19 cellular contexts compared by ENCODE assay signal in genomic region chr2:205047273-205047839, GRCh38.
DNase-seq lines count a peak whose midpoint lies in the region; ATAC-seq and TF ChIP-seq lines count a peak whose summit lies in the region.
"Had no signal": no experiment of that assay in that cellular context is flagged by ENCODE, and none has a peak within 500 bp of the region (broad histone marks: within the 10 kb centered on the region; RNA-seq: fewer than 3 reads in every experiment).

No MANE protein-coding gene starts in this region.

- H3K9me3 ChIP-seq in PC-9 (ENCODE audit: insufficient read depth, low read depth), result no peaks in the 10 kb centered on the region
- H3K9me3 ChIP-seq: psoas muscle had no signal

- H3K9me3 Mint-ChIP-seq in GM23338, result peaks cover 5% of the 10 kb centered on the region; the same call in 2 of the 3 replicates
- peaks cover 14% of the 10 kb centered on the region for H3K9me3 Mint-ChIP-seq in nephron progenitor cell

- DNase-seq in GM23338 (ENCODE audit: low spot score) (peak; percentile 82), NCI-H1417 (lab: John Stamatoyannopoulos, UW) (peak in 2 of 3 experiments; percentile 75 to 94), nephron progenitor cell (peak; percentile 44), NCI-H2171 (lab: John Stamatoyannopoulos, UW) (no peak), PC-9 (no peak)
- DNase-seq in activated effector memory CD4-positive, alpha-beta T cell treated with anti-CD3 and anti-CD28 coated beads, Interleukin-2, amount 50 U/mL, for 16 hours, result no peak
- DNase-seq: aorta; C1 segment of cervical spinal cord; GOT3; naive thymus-derived CD8-positive, alpha-beta T cell; NCI-H187 treated with DMSO at 0.1 percent for 48 hours; NK-92 treated with Interleukin-12 subunit alpha and Interleukin-12 subunit beta, amount 100 ng/mL, for 24 hours; psoas muscle; SHP77; stimulated activated CD4-positive, alpha-beta T cell treated with anti-CD3 and anti-CD28 coated beads, Interleukin-12 subunit alpha, Interleukin-12 subunit beta, amount 100 ng/mL, for 4 hours; stimulated activated naive CD4-positive, alpha-beta T cell had no signal

- no peak overlapping the region for H3K4me3 Mint-ChIP-seq in GM23338
- H3K4me3 Mint-ChIP-seq in nephron progenitor cell, result no peak overlapping the region
- H3K4me3 Mint-ChIP-seq: naive thymus-derived CD8-positive, alpha-beta T cell had no signal

- no peaks in the 10 kb centered on the region for H3K27me3 Mint-ChIP-seq in GM23338 (ENCODE audit: insufficient read depth, low read depth, poor library complexity)
- H3K27me3 Mint-ChIP-seq in nephron progenitor cell (ENCODE audit: low read depth, poor library complexity), result no peaks in the 10 kb centered on the region
- H3K27me3 Mint-ChIP-seq: naive thymus-derived CD8-positive, alpha-beta T cell had no signal

- H3K4me2 ChIP-seq in GM23338 (no peak overlapping the region), PC-9 (no peak overlapping the region)

- H3K36me3 ChIP-seq in GM23338 (ENCODE audit: insufficient read depth) (no peaks in the 10 kb centered on the region), PC-9 (ENCODE audit: low read depth) (no peaks in the 10 kb centered on the region)

- H3K4me1 ChIP-seq in GM23338 (ENCODE audit: insufficient read depth) (peaks cover 13% of the 10 kb centered on the region), PC-9 (replicated peaks; ENCODE audit: insufficient read depth) (no peaks in the 10 kb centered on the region)
- H3K4me1 ChIP-seq: psoas muscle had no signal

- no peaks in the 10 kb centered on the region for H3K27me3 ChIP-seq in GM23338 (ENCODE audit: insufficient read depth)
- H3K27me3 ChIP-seq in PC-9 (ENCODE audit: insufficient read depth, low read depth), result no peaks in the 10 kb centered on the region

- peak; percentile 100 for ATAC-seq in GM23338
- ATAC-seq in GM21723 (IDR thresholded peaks at IDR 0.05; ENCODE audit: unreplicated experiment), result no peak
- ATAC-seq: naive thymus-derived CD8-positive, alpha-beta T cell; psoas muscle had no signal

- CTCF ChIA-PET in PC-9 (lab: Charles Lee), result interaction anchor here (0.6 kb wide), 1 partner anchor 1808 kb away, joined by 3 read pairs; the partner anchor contains the start of gene CYP20A1

- POLR2A ChIA-PET in PC-9 (lab: Charles Lee; ENCODE audit: unreplicated experiment), result no interaction called here

- H3K4me3 ChIP-seq in GM23338 (no peak overlapping the region), PC-9 (no peak overlapping the region)
- H3K4me3 ChIP-seq: lung, psoas muscle had no signal

- intact Hi-C loops in PC-9 (cut with micrococcal nuclease; ENCODE audit: unreplicated experiment), result no loop called here

- 0 out of 2 replicates have a peak, but pooled peaks cover 3% of the 10 kb centered on the region for H3K9me2 ChIP-seq in GM23338 (ENCODE audit: insufficient read depth)
- no peaks in the 10 kb centered on the region for H3K9me2 ChIP-seq in PC-9 (ENCODE audit: insufficient read depth)

- peaks cover 24% of the 10 kb centered on the region for H3K4me1 Mint-ChIP-seq in GM23338
- peaks cover 20% of the 10 kb centered on the region for H3K4me1 Mint-ChIP-seq in nephron progenitor cell

- BruUV-seq in PC-9 (replicated peaks; lab: Mats Ljungman, UMichigan), result no TSS peak

- no peak overlapping the region for H2AFZ ChIP-seq in GM23338
- H2AFZ ChIP-seq in PC-9, result no peak overlapping the region

- TF ChIP-seq CTCF in GM23338 (conservative IDR thresholded peaks at IDR 0.05; ENCODE audit: low read depth in 2 of 2) (peak; percentile 30 to 49; a peak in 3 of 4 replicates), VCaP (conservative IDR thresholded peaks at IDR 0.05) (peak; percentile 26), nephron progenitor cell (IDR thresholded peaks at IDR 0.05) (no peak), PC-9 (conservative IDR thresholded peaks at IDR 0.05) (no peak)

- H3F3A ChIP-seq in GM23338 (replicated peaks; ENCODE audit: low read depth) (no peaks in the 10 kb centered on the region), PC-9 (ENCODE audit: insufficient read depth, low read depth) (no peaks in the 10 kb centered on the region)

- H3K79me2 ChIP-seq in GM23338 (replicated peaks; ENCODE audit: insufficient read depth) (no peaks in the 10 kb centered on the region), PC-9 (ENCODE audit: low read depth) (no peaks in the 10 kb centered on the region)

- peaks cover 9% of the 10 kb centered on the region; the same call in 2 of the 3 replicates for H3K36me3 Mint-ChIP-seq in GM23338 (ENCODE audit: low read depth)
- H3K36me3 Mint-ChIP-seq in nephron progenitor cell (ENCODE audit: low read depth), result peaks cover 12% of the 10 kb centered on the region

- H3K27ac ChIP-seq in GM23338 (ENCODE audit: low read depth), result no peak overlapping the region
- no peak overlapping the region for H3K27ac ChIP-seq in VCaP
- H3K27ac ChIP-seq in PC-9, result no peak overlapping the region
- H3K27ac ChIP-seq: psoas muscle had no signal

- no peak overlapping the region for H3K27ac Mint-ChIP-seq in GM23338
- H3K27ac Mint-ChIP-seq in nephron progenitor cell, result no peak overlapping the region
- H3K27ac Mint-ChIP-seq: naive thymus-derived CD8-positive, alpha-beta T cell had no signal

- H4K20me1 ChIP-seq in GM23338 (replicated peaks; ENCODE audit: insufficient read depth) (no peaks in the 10 kb centered on the region), PC-9 (ENCODE audit: insufficient read depth) (no peaks in the 10 kb centered on the region)

TF ChIP-seq in GM23338, 12 proteins besides CTCF, POLR2A, EP300 and RAD21:
- TF ChIP-seq ZNF114 (CRISPR knock-in tag; IDR thresholded peaks at IDR 0.05) (peak; percentile 81), ZNF462 (CRISPR knock-in tag; IDR thresholded peaks at IDR 0.05) (peak; percentile 97), CREB1 (CRISPR knock-in tag; IDR thresholded peaks at IDR 0.05; ENCODE audit: low read depth) (peak; percentile 40; the same call in 1 of the 2 replicates), EZH2 (IDR thresholded peaks at IDR 0.05; ENCODE audit: low read depth, unreplicated experiment) (no peak), NANOG (IDR thresholded peaks at IDR 0.05; ENCODE audit: borderline replicate concordance) (peak; percentile 32; the same call in 1 of the 2 replicates)

Comparison
In these comparisons a context has a peak if more than half of its experiments do, and no peak if none do; other contexts are left out.
1. DNase-seq: peak in GM23338 (single experiment), NCI-H1417 (2 of 3) and nephron progenitor cell (single experiment); none in activated effector memory CD4-positive, alpha-beta T cell treated with anti-CD3 and anti-CD28 coated beads, Interleukin-2, amount 50 U/mL, for 16 hours (single experiment), NCI-H2171 (single experiment) and PC-9 (0 of 2).
2. CTCF ChIP-seq: peak in GM23338 (2 of 2) and VCaP (single experiment); none in nephron progenitor cell (single experiment) and PC-9 (single experiment).